ENCODE assay signal across 12 cellular contexts in the genomic region with DNA sequence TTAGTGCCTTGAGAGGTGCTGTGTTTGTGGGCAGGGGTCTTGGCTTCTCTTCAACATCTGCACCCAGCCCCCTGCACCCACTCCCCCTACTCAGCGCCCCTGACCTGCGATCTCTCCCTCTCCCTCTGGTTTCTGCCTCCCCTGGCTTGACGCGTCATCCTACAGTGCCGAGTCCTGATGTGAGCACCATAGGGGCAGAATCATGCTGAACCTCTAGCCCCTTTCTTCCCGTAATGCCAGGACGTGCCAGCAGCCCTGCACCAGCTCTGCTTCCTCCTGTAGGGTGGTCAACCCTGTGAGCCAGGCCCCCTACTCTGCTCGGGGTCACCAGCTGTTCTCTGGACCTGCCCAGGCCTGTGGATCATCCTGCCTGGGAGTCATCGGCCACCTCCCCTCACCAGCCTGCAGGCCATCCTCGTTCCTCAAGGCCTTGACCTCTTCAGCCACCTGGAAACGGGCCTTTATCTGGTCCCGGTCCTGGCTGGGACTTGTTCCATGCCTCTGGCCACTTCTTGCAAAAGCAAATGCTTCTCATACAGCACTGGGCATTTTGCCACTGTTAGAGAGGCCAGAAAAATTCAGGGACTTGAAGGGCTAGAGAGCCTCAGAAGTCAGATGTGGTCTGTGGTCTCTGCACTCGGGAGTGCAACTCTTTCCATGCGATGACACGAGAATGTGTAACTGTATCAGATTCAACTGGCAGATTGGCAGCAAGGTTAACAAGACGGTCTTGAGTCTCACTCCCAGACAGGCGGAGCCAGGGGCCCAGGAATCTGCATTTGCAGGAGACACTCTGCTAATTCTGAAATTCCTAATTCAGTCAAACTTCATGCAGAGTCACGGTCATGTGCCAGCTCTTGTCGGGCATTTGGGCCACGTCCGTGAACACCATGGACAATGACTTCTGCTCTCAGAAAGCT. TPM values are rescaled to one million over a fixed set of nuclear protein-coding genes. Genes with fewer than 3 reads are reported as not detected.
A peak's percentile ranks its signal among the peaks of the same experiment; 100 is the strongest.
DNase-seq lines count a peak whose midpoint lies in the region; ATAC-seq and TF ChIP-seq lines count a peak whose summit lies in the region.
"Had no signal": no experiment of that assay in that cellular context is flagged by ENCODE, and none has a peak within 500 bp of the region (broad histone marks: within the 10 kb centered on the region; RNA-seq: fewer than 3 reads in every experiment).

No MANE protein-coding gene starts in this region.

- no peak overlapping the region for H3K4me3 Mint-ChIP-seq in activated T-helper 1 cell treated with anti-CD3 and anti-CD28 coated beads, Interleukin-12 subunit alpha, Interleukin-12 subunit beta, Interleukin-2, Interleukin-4 antibody, amounts not matched to agents 30 ng/mL and 10 ng/mL and 1 ng/mL, durations not matched to agents 14 hours and 24 hours and 36 hours
- H3K4me3 Mint-ChIP-seq in activated CD8-positive, alpha-beta T cell treated with anti-CD3 and anti-CD28 coated beads, Interleukin-2, amount 10 ng/mL, durations not matched to agents 7 days and 5 days: no peak overlapping the region

- CTCF ChIA-PET in activated CD8-positive, alpha-beta T cell treated with anti-CD3 and anti-CD28 coated beads, Interleukin-2, amount 10 ng/mL, durations not matched to agents 7 days and 5 days (lab: Charles Lee): no interaction called here

- no peak overlapping the region for H3K27ac ChIP-seq in prostate gland
- H3K27ac ChIP-seq: neutrophil had no signal

- H3K9me3 ChIP-seq in prostate gland: no peaks in the 10 kb centered on the region
- H3K9me3 ChIP-seq: neutrophil had no signal

- no peaks in the 10 kb centered on the region for H3K36me3 ChIP-seq in prostate gland
- H3K36me3 ChIP-seq: neutrophil had no signal

- H3K27ac Mint-ChIP-seq in activated T-helper 1 cell treated with anti-CD3 and anti-CD28 coated beads, Interleukin-12 subunit alpha, Interleukin-12 subunit beta, Interleukin-2, Interleukin-4 antibody, amounts not matched to agents 30 ng/mL and 10 ng/mL and 1 ng/mL, durations not matched to agents 14 hours and 24 hours and 36 hours: no peak overlapping the region
- H3K27ac Mint-ChIP-seq in activated CD8-positive, alpha-beta T cell treated with anti-CD3 and anti-CD28 coated beads, Interleukin-2, amount 10 ng/mL, durations not matched to agents 7 days and 5 days: no peak overlapping the region

- POLR2A ChIA-PET in activated CD8-positive, alpha-beta T cell treated with anti-CD3 and anti-CD28 coated beads, Interleukin-2, amount 10 ng/mL, durations not matched to agents 7 days and 5 days (lab: Charles Lee): no interaction called here

- WGBS in prostate gland: 84% methylated on average over 21 of the region's 21 CpGs

- H3K27me3 Mint-ChIP-seq in activated T-helper 1 cell treated with anti-CD3 and anti-CD28 coated beads, Interleukin-12 subunit alpha, Interleukin-12 subunit beta, Interleukin-2, Interleukin-4 antibody, amounts not matched to agents 30 ng/mL and 10 ng/mL and 1 ng/mL, durations not matched to agents 14 hours and 24 hours and 36 hours (ENCODE audit: insufficient read depth): peaks cover 2% of the 10 kb centered on the region
- H3K27me3 Mint-ChIP-seq in activated CD8-positive, alpha-beta T cell treated with anti-CD3 and anti-CD28 coated beads, Interleukin-2, amount 10 ng/mL, durations not matched to agents 7 days and 5 days (ENCODE audit: low read depth): peaks cover under 1% of the 10 kb centered on the region

- TF ChIP-seq CTCF in prostate gland (IDR thresholded peaks at IDR 0.05): no peak

- peak; percentile 52 for ATAC-seq in left ventricle myocardium superior
- peak; percentile 40 for ATAC-seq in sciatic nerve
- no peak for ATAC-seq in activated CD8-positive, alpha-beta T cell treated with anti-CD3 and anti-CD28 coated beads, Interleukin-2, amount 10 ng/mL, durations not matched to agents 7 days and 5 days

- intact Hi-C loops in left ventricle myocardium superior (cut with micrococcal nuclease): no loop called here
- intact Hi-C loops in sciatic nerve (cut with DNase I): no loop called here
- intact Hi-C loops in prostate gland (cut with DNase I): no loop called here
- intact Hi-C loops in activated T-helper 1 cell treated with anti-CD3 and anti-CD28 coated beads, Interleukin-12 subunit alpha, Interleukin-12 subunit beta, Interleukin-2, Interleukin-4 antibody, amounts not matched to agents 30 ng/mL and 10 ng/mL and 1 ng/mL, durations not matched to agents 14 hours and 24 hours and 36 hours (cut with micrococcal nuclease): no loop called here

- no peaks in the 10 kb centered on the region for H3K27me3 ChIP-seq in prostate gland (replicated peaks; ENCODE audit: insufficient read depth)
- H3K27me3 ChIP-seq: neutrophil had no signal

- no peaks in the 10 kb centered on the region for H3K4me1 ChIP-seq in prostate gland (replicated peaks)

- TF ChIP-seq POLR2A in prostate gland (IDR thresholded peaks at IDR 0.05): no peak

- peak; percentile 67 for DNase-seq in GM03348 (ENCODE audit: low spot score)
- DNase-seq in astrocyte of the hippocampus (ENCODE audit: low read depth, low spot score): peak; percentile 88
- no peak for DNase-seq in left ventricle myocardium superior
- peak; percentile 48 for DNase-seq in sciatic nerve (ENCODE audit: low spot score)
- DNase-seq in prostate gland (ENCODE audit: low spot score): no peak
- DNase-seq in islet precursor cell: no peak
- DNase-seq in activated T-helper 1 cell treated with anti-CD3 and anti-CD28 coated beads, Interleukin-12 subunit alpha, Interleukin-12 subunit beta, Interleukin-2, Interleukin-4 antibody, amounts not matched to agents 30 ng/mL and 10 ng/mL and 1 ng/mL, durations not matched to agents 14 hours and 24 hours and 36 hours (ENCODE audit: low spot score): no peak
- DNase-seq in activated CD8-positive, alpha-beta T cell treated with anti-CD3 and anti-CD28 coated beads, Interleukin-2, amount 10 ng/mL, durations not matched to agents 7 days and 5 days: no peak
- DNase-seq: erythroblast had no signal

- no peaks in the 10 kb centered on the region for H3K4me1 Mint-ChIP-seq in activated T-helper 1 cell treated with anti-CD3 and anti-CD28 coated beads, Interleukin-12 subunit alpha, Interleukin-12 subunit beta, Interleukin-2, Interleukin-4 antibody, amounts not matched to agents 30 ng/mL and 10 ng/mL and 1 ng/mL, durations not matched to agents 14 hours and 24 hours and 36 hours (ENCODE audit: low read depth)
- no peaks in the 10 kb centered on the region for H3K4me1 Mint-ChIP-seq in activated CD8-positive, alpha-beta T cell treated with anti-CD3 and anti-CD28 coated beads, Interleukin-2, amount 10 ng/mL, durations not matched to agents 7 days and 5 days (ENCODE audit: low read depth)

- no peaks in the 10 kb centered on the region for H3K9me3 Mint-ChIP-seq in activated T-helper 1 cell treated with anti-CD3 and anti-CD28 coated beads, Interleukin-12 subunit alpha, Interleukin-12 subunit beta, Interleukin-2, Interleukin-4 antibody, amounts not matched to agents 30 ng/mL and 10 ng/mL and 1 ng/mL, durations not matched to agents 14 hours and 24 hours and 36 hours
- no peaks in the 10 kb centered on the region for H3K9me3 Mint-ChIP-seq in activated CD8-positive, alpha-beta T cell treated with anti-CD3 and anti-CD28 coated beads, Interleukin-2, amount 10 ng/mL, durations not matched to agents 7 days and 5 days (ENCODE audit: insufficient read depth)

- H3K36me3 Mint-ChIP-seq in activated T-helper 1 cell treated with anti-CD3 and anti-CD28 coated beads, Interleukin-12 subunit alpha, Interleukin-12 subunit beta, Interleukin-2, Interleukin-4 antibody, amounts not matched to agents 30 ng/mL and 10 ng/mL and 1 ng/mL, durations not matched to agents 14 hours and 24 hours and 36 hours (ENCODE audit: low read depth): no peaks in the 10 kb centered on the region
- H3K36me3 Mint-ChIP-seq in activated CD8-positive, alpha-beta T cell treated with anti-CD3 and anti-CD28 coated beads, Interleukin-2, amount 10 ng/mL, durations not matched to agents 7 days and 5 days (ENCODE audit: low read depth): no peaks in the 10 kb centered on the region

- H3K4me3 ChIP-seq in prostate gland: no peak overlapping the region

RNA-seq across cellular contexts. Expression of a gene that starts 16.7 kb away (rescaled TPM):
- 28.5 TPM for total RNA-seq in left ventricle myocardium superior
- total RNA-seq in sciatic nerve: 22.7 TPM
- 10 to 100 TPM; 52.7 to 72.6 TPM for total RNA-seq in prostate gland
- total RNA-seq in activated T-helper 1 cell treated with anti-CD3 and anti-CD28 coated beads, Interleukin-12 subunit alpha, Interleukin-12 subunit beta, Interleukin-2, Interleukin-4 antibody, amounts not matched to agents 30 ng/mL and 10 ng/mL and 1 ng/mL, durations not matched to agents 14 hours and 24 hours and 36 hours: 0.08 and 0.22 TPM in 2 replicates
- not detected for total RNA-seq in activated CD8-positive, alpha-beta T cell treated with anti-CD3 and anti-CD28 coated beads, Interleukin-2, amount 10 ng/mL, durations not matched to agents 7 days and 5 days

RNA-seq across cellular contexts. Expression of a gene that starts 20.8 kb away (rescaled TPM):
- not detected for total RNA-seq in left ventricle myocardium superior
- total RNA-seq in sciatic nerve: 1.5 TPM
- total RNA-seq in prostate gland: 1 to 10 TPM in 1 of 2 donors, not detected in 1; 2.3 TPM
- total RNA-seq in activated T-helper 1 cell treated with anti-CD3 and anti-CD28 coated beads, Interleukin-12 subunit alpha, Interleukin-12 subunit beta, Interleukin-2, Interleukin-4 antibody, amounts not matched to agents 30 ng/mL and 10 ng/mL and 1 ng/mL, durations not matched to agents 14 hours and 24 hours and 36 hours: not detected in 2 replicates
- total RNA-seq in activated CD8-positive, alpha-beta T cell treated with anti-CD3 and anti-CD28 coated beads, Interleukin-2, amount 10 ng/mL, durations not matched to agents 7 days and 5 days: not detected
- total RNA-seq: kidney epithelial cell, LHCN-M2 had no signal

Comparison
In these comparisons a context has a peak if more than half of its experiments do, and no peak if none do; other contexts are left out.
1. DNase-seq: peak in GM03348 (single experiment), astrocyte of the hippocampus (single experiment) and sciatic nerve (single experiment); none in left ventricle myocardium superior (single experiment), prostate gland (single experiment), islet precursor cell (single experiment), activated T-helper 1 cell treated with anti-CD3 and anti-CD28 coated beads, Interleukin-12 subunit alpha, Interleukin-12 subunit beta, Interleukin-2, Interleukin-4 antibody, amounts not matched to agents 30 ng/mL and 10 ng/mL and 1 ng/mL, durations not matched to agents 14 hours and 24 hours and 36 hours (single experiment) and activated CD8-positive, alpha-beta T cell treated with anti-CD3 and anti-CD28 coated beads, Interleukin-2, amount 10 ng/mL, durations not matched to agents 7 days and 5 days (single experiment).
2. RNA of a gene that starts 16.7 kb away (total RNA-seq): 52.7 to 72.6 TPM in prostate gland, 28.5 TPM in left ventricle myocardium superior (single experiment) and 22.7 TPM in sciatic nerve (single experiment); 0.08 to 0.22 TPM in activated T-helper 1 cell treated with anti-CD3 and anti-CD28 coated beads, Interleukin-12 subunit alpha, Interleukin-12 subunit beta, Interleukin-2, Interleukin-4 antibody, amounts not matched to agents 30 ng/mL and 10 ng/mL and 1 ng/mL, durations not matched to agents 14 hours and 24 hours and 36 hours and not detected in activated CD8-positive, alpha-beta T cell treated with anti-CD3 and anti-CD28 coated beads, Interleukin-2, amount 10 ng/mL, durations not matched to agents 7 days and 5 days; every median in the first group is over 10 times any median in the second.